8 cellular contexts compared by ENCODE assay signal in genomic region chrX:45070116-45071007, GRCh38.
A peak's percentile ranks its signal among the peaks of the same experiment; 100 is the strongest.
DNase-seq lines count a peak whose midpoint lies in the region; ATAC-seq and TF ChIP-seq lines count a peak whose summit lies in the region.

No MANE protein-coding gene starts in this region.

- TF ChIP-seq CTCF in dorsolateral prefrontal cortex (IDR thresholded peaks at IDR 0.05 in 54 of 56, conservative IDR thresholded peaks at IDR 0.05 in 2 of 56; ENCODE audit: low read depth in 1 of 56, partially characterized antibody in 56 of 56), result peak; percentile 22 to 80 (median 69)

- ATAC-seq in GM18502 (IDR thresholded peaks at IDR 0.05; ENCODE audit: poor library complexity, unreplicated experiment), result no peak

- H3K27ac ChIP-seq in dorsolateral prefrontal cortex, result peak overlapping the region in 39 of 59 donors; percentile 0 to 80 (median 49)

- H3K27me3 ChIP-seq in dorsolateral prefrontal cortex, result no peaks in the 10 kb centered on the region

- DNase-seq in activated gamma-delta T cell treated with Interleukin-2 at 50 U/mL for 16 hours (peak; percentile 15), activated gamma-delta T cell (lab: John Stamatoyannopoulos, UW) (no peak), HT-29 (ENCODE audit: low spot score) (peak; percentile 64), SK-N-DZ (ENCODE audit: low spot score) (peak; percentile 29), dorsolateral prefrontal cortex (peak in 1 of 10 donors; percentile 15), myocyte (ENCODE audit: low read depth) (peak; percentile 44), OCI-M2 (lab: John Stamatoyannopoulos, UW; ENCODE audit: unreplicated experiment) (no peak)

- no peak overlapping the region for H3K4me3 ChIP-seq in dorsolateral prefrontal cortex

- intact Hi-C loops in dorsolateral prefrontal cortex (cut with DNase I), result loop anchor here (5.0 kb wide), 1 partner anchor 198 kb away; the partner anchor contains the start of gene KDM6A (in 2 of the 2)

Comparison
In these comparisons a context has a peak if more than half of its experiments do, and no peak if none do; other contexts are left out.
1. DNase-seq: peak in activated gamma-delta T cell treated with Interleukin-2 at 50 U/mL for 16 hours (single experiment), HT-29 (single experiment), SK-N-DZ (single experiment) and myocyte (single experiment); none in activated gamma-delta T cell (single experiment) and OCI-M2 (single experiment).